Comparison of ENCODE assay signal across 1 cellular context in the genomic region with DNA sequence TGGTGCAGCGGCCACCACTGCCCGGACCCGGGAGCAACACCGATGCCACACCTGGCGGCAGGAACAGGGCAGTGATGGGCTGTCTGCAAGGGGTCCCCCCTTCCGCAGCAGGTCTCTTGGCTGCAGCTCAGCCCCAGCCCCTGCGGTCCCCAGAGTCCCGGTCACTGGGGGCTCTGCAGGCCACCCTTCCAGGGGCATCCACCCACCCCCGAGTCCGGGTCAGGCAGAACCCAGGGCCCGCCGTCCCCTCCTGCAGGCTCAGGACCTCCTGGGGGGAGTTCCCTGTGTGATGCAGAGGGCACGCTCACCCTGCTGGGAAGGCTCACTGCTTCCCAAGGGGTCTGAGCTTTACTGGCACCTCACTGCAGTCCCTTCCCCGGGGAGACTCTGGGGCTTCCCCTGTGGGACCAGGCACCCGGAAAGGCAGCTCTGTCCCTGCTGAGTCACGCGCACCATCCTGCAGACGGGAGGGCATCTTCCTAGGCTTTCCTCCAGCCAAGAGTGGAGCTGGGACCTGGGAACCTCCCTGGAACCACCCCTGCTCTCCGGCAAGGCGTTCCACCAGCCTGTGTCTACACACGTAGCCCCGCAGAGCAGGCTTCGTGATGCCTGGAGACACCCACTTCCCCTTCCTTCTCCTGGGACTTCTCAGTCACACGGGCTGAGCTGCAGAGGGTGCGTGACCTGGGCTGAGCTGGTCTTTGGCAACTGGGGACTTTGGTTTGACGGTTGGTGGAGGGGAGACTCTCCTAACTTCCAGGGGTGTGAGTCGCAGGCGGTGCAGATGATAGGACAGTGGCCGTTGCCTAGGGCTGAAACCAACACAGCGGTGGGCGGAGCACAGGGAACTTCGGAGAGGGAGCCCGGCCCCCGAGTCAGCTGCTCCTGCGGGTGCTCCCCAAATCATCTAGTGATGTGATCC.
TF ChIP-seq lines count a peak whose summit lies in the region.

No MANE protein-coding gene starts in this region.

TF ChIP-seq in IMR-90, 13 proteins besides CTCF, POLR2A, EP300 and RAD21:
- TF ChIP-seq, protein P1, sequence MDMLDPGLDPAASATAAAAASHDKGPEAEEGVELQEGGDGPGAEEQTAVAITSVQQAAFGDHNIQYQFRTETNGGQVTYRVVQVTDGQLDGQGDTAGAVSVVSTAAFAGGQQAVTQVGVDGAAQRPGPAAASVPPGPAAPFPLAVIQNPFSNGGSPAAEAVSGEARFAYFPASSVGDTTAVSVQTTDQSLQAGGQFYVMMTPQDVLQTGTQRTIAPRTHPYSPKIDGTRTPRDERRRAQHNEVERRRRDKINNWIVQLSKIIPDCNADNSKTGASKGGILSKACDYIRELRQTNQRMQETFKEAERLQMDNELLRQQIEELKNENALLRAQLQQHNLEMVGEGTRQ (IDR thresholded peaks at IDR 0.05; ENCODE audit: low read depth, low read length): no peak
- TF ChIP-seq NFE2L2 (IDR thresholded peaks at IDR 0.05; ENCODE audit: low read depth, low read length) (no peak), FOS (IDR thresholded peaks at IDR 0.05; ENCODE audit: low read depth, low read length) (no peak), MAZ (IDR thresholded peaks at IDR 0.05; ENCODE audit: borderline replicate concordance, low read depth, low read length) (no peak), ELK1 (IDR thresholded peaks at IDR 0.05; ENCODE audit: borderline replicate concordance, low read depth, low read length) (no peak), SMC3 (IDR thresholded peaks at IDR 0.05; ENCODE audit: low read depth, low read length) (no peak), BHLHE40 (IDR thresholded peaks at IDR 0.05; ENCODE audit: low read depth, low read length) (no peak)
